In genomic region chr17:1391577-1391976, GRCh38 we compare ENCODE assay signal across 13 cellular contexts. TPM values are rescaled to one million over a fixed set of nuclear protein-coding genes. Genes with fewer than 3 reads are reported as not detected.
DNase-seq lines count a peak whose midpoint lies in the region; ATAC-seq, FAIRE-seq and TF ChIP-seq lines count a peak whose summit lies in the region.
"Had no signal": no experiment of that assay in that cellular context is flagged by ENCODE, and none has a peak within 500 bp of the region (broad histone marks: within the 10 kb centered on the region; RNA-seq: fewer than 3 reads in every experiment).

No MANE protein-coding gene starts in this region.

- 82 to 88% methylated on average over 9 of the region's 9 CpGs for WGBS in heart right ventricle, 2 donors
- 90% methylated on average over 9 of the region's 9 CpGs for WGBS in GM12878 (ENCODE audit: insufficient coverage, insufficient replicate concordance, low lambda C conversion rate, missing lambda C conversion rate)

- H3K4me3 ChIP-seq in heart right ventricle: peak overlapping the region in 2 of 10 donors; percentile 1 to 2
- peak overlapping the region; percentile 5; the same call in 1 of the 2 replicates for H3K4me3 ChIP-seq in GM12878
- no peak overlapping the region for H3K4me3 ChIP-seq in upper lobe of right lung

- no peaks in the 10 kb centered on the region for H3K27me3 ChIP-seq in heart right ventricle
- H3K27me3 ChIP-seq in GM12878 (replicated peaks in 1 of 2; ENCODE audit: control insufficient read depth in 2 of 2, insufficient read depth in 2 of 2, low read length in 1 of 2): no peaks in the 10 kb centered on the region
- H3K27me3 ChIP-seq in upper lobe of right lung: no peaks in the 10 kb centered on the region

- peaks cover 37 to 38% of the 10 kb centered on the region in 2 donors for H3K4me1 Mint-ChIP-seq in natural killer cell treated with Interleukin-12 subunit alpha and Interleukin-12 subunit beta and Interleukin-15 and Interleukin-18, amount 100 ng/mL, for 72 hours (ENCODE audit: low read depth in 2 of 2)

- SMC1A ChIA-PET in GM12878 (lab: Charles Lee; ENCODE audit: uncharacterized antibody, unreplicated experiment): interaction anchor here (1.3 to 6.9 kb wide), 6 partner anchors 13 to 164 kb away, joined by 4 to 61 read pairs (median 10); partner anchors contain the start of gene INPP5K

- TF ChIP-seq EP300 in GM12878 (IDR thresholded peaks at IDR 0.05; ENCODE audit: borderline replicate concordance in 1 of 2, control insufficient read depth in 1 of 2, low read depth in 2 of 2, low read length in 2 of 2): no peak

- DNase-seq in heart right ventricle (no peak), Right ventricle myocardium superior (no peak), GM12878 (ENCODE audit: low read depth, low spot score) (no peak), upper lobe of right lung (peak; percentile 27), NCI-H1092 (lab: John Stamatoyannopoulos, UW) (no peak), erythroblast (lab: John Stamatoyannopoulos, UW) (no peak)
- DNase-seq in natural killer cell treated with Interleukin-12 subunit alpha and Interleukin-12 subunit beta and Interleukin-15 and Interleukin-18, amount 100 ng/mL, for 72 hours (ENCODE audit: low spot score): no peak
- DNase-seq: activated CD4-positive, alpha-beta T cell treated with anti-CD3 and anti-CD28 coated beads, Interleukin-2, amount 50 U/mL, for 48 hours; activated naive CD4-positive, alpha-beta T cell treated with Interleukin-2 at 50 U/mL for 16 hours; NCI-H146; NCI-H510A had no signal

- no peaks in the 10 kb centered on the region for H3K27me3 Mint-ChIP-seq in natural killer cell treated with Interleukin-12 subunit alpha and Interleukin-12 subunit beta and Interleukin-15 and Interleukin-18, amount 100 ng/mL, for 72 hours

- no peak overlapping the region for H3K4me2 ChIP-seq in GM12878 (ENCODE audit: control insufficient read depth, insufficient read depth)

- H3K9ac ChIP-seq in GM12878 (ENCODE audit: control insufficient read depth, insufficient read depth, low read length): no peak overlapping the region

- no peak overlapping the region for H3K4me3 Mint-ChIP-seq in natural killer cell treated with Interleukin-12 subunit alpha and Interleukin-12 subunit beta and Interleukin-15 and Interleukin-18, amount 100 ng/mL, for 72 hours

- H3K27ac ChIP-seq in heart right ventricle: peak overlapping the region; percentile 16 to 81 (median 61)
- no peak overlapping the region for H3K27ac ChIP-seq in GM12878 (ENCODE audit: control insufficient read depth, insufficient read depth)
- H3K27ac ChIP-seq in upper lobe of right lung: no peak overlapping the region

- POLR2A ChIA-PET in GM12878 (lab: Charles Lee): interaction anchor here (0.6 to 3.9 kb wide), 5 partner anchors 12 to 243 kb away, joined by 3 to 28 read pairs (median 12); no protein-coding TSS in a partner anchor

- TF ChIP-seq POLR2A in GM12878 (IDR thresholded peaks at IDR 0.05; ENCODE audit: low read depth, low read length): no peak
- TF ChIP-seq POLR2A in erythroblast (IDR thresholded peaks at IDR 0.05; ENCODE audit: low read length): no peak

- in situ Hi-C loops in GM12878 (cut with MboI): no loop called here

- RAD21 ChIA-PET in GM12878 (lab: Charles Lee; ENCODE audit: unreplicated experiment): interaction anchor here (0.8 to 5.2 kb wide), 5 partner anchors 13 to 124 kb away, joined by 3 to 27 read pairs (median 7); partner anchors contain the start of gene INPP5K

- no peak for TF ChIP-seq RAD21 in GM12878 (IDR thresholded peaks at IDR 0.05; ENCODE audit: insufficient read depth, low read depth, low read length)

- no peaks in the 10 kb centered on the region for H3K9me3 Mint-ChIP-seq in natural killer cell treated with Interleukin-12 subunit alpha and Interleukin-12 subunit beta and Interleukin-15 and Interleukin-18, amount 100 ng/mL, for 72 hours

- H3K4me1 ChIP-seq in heart right ventricle (peaks cover 26 to 100% (median 98%) of the 10 kb centered on the region in 9 donors), GM12878 (ENCODE audit: control insufficient read depth, insufficient read depth, low read length) (no peaks in the 10 kb centered on the region; the same call in 1 of the 2 replicates), upper lobe of right lung (peaks cover 71% of the 10 kb centered on the region)

- H4K20me1 ChIP-seq in GM12878 (ENCODE audit: control insufficient read depth, insufficient read depth): peaks cover 7% of the 10 kb centered on the region; the same call in 1 of the 2 replicates

- H3K36me3 ChIP-seq in heart right ventricle (peaks cover 0 to 24% (median 0%) of the 10 kb centered on the region in 9 donors), GM12878 (ENCODE audit: control insufficient read depth in 2 of 2, insufficient read depth in 2 of 2, low read length in 1 of 2) (peaks cover 0 to 16% of the 10 kb centered on the region in 2 experiments; a peak in 3 of 4 replicates), upper lobe of right lung (no peaks in the 10 kb centered on the region)

- H3K9me3 ChIP-seq in heart right ventricle (no peaks in the 10 kb centered on the region), GM12878 (replicated peaks; ENCODE audit: control insufficient read depth, insufficient read depth, low read length) (no peaks in the 10 kb centered on the region), upper lobe of right lung (no peaks in the 10 kb centered on the region)

- ATAC-seq in heart right ventricle: no peak
- ATAC-seq in Right ventricle myocardium superior (ENCODE audit: poor library complexity): no peak
- no peak for ATAC-seq in GM12878
- no peak for ATAC-seq in natural killer cell treated with Interleukin-12 subunit alpha and Interleukin-12 subunit beta and Interleukin-15 and Interleukin-18, amount 100 ng/mL, for 72 hours
- no peak for ATAC-seq in upper lobe of right lung
- ATAC-seq in GM21390 (IDR thresholded peaks at IDR 0.05; ENCODE audit: unreplicated experiment): no peak

- H3K79me2 ChIP-seq in GM12878 (ENCODE audit: control insufficient read depth, insufficient read depth, low read length): peaks cover 96% of the 10 kb centered on the region

- H2AFZ ChIP-seq in GM12878 (ENCODE audit: control insufficient read depth, low read depth, low read length): no peak overlapping the region

- TF ChIP-seq CTCF in heart right ventricle (IDR thresholded peaks at IDR 0.05) (no peak), GM12878 (IDR thresholded peaks at IDR 0.05 in 2 of 3, conservative IDR thresholded peaks at IDR 0.05 in 1 of 3; ENCODE audit: control insufficient read depth in 2 of 3, extremely low read depth in 1 of 3, insufficient read depth in 1 of 3, low read depth in 3 of 3, low read length in 3 of 3) (no peak), upper lobe of right lung (IDR thresholded peaks at IDR 0.05) (no peak)

- H3K27ac Mint-ChIP-seq in natural killer cell treated with Interleukin-12 subunit alpha and Interleukin-12 subunit beta and Interleukin-15 and Interleukin-18, amount 100 ng/mL, for 72 hours: peak overlapping the region; percentile 61 to 89

- H3K36me3 Mint-ChIP-seq in natural killer cell treated with Interleukin-12 subunit alpha and Interleukin-12 subunit beta and Interleukin-15 and Interleukin-18, amount 100 ng/mL, for 72 hours: no peaks in the 10 kb centered on the region

- no peak for FAIRE-seq in GM12878 (lab: Jason Lieb, UNC)
- FAIRE-seq: RCC 7860 had no signal

- intact Hi-C loops in heart right ventricle (cut with DNase I): loop anchor here in 1 of 10 donors (10.0 kb wide), 1 partner anchor 63 kb away; the partner anchor contains the start of gene CRK
- intact Hi-C loops in Right ventricle myocardium superior (cut with DNase I): no loop called here
- intact Hi-C loops in GM12878 (cut with micrococcal nuclease; ENCODE audit: unreplicated experiment): no loop called here
- intact Hi-C loops in upper lobe of right lung (cut with DNase I): no loop called here

- CTCF ChIA-PET in GM12878 (lab: Yijun Ruan, JAX): interaction anchor here (1.2 to 5.9 kb wide), 7 partner anchors 8 to 124 kb away, joined by 3 to 61 read pairs (median 7); partner anchors contain the start of gene INPP5K

- no TSS peak for BruUV-seq in GM12878 (replicated peaks; lab: Mats Ljungman, UMichigan)

TF ChIP-seq in GM12878, 131 proteins besides CTCF, POLR2A, EP300 and RAD21:
- TF ChIP-seq BRCA1 (IDR thresholded peaks at IDR 0.05; ENCODE audit: low read depth, low read length): no peak
- no peak for TF ChIP-seq LARP7 (IDR thresholded peaks at IDR 0.05)
- no peak for TF ChIP-seq WRNIP1 (IDR thresholded peaks at IDR 0.05; ENCODE audit: borderline replicate concordance, low read depth, low read length)
- no peak for TF ChIP-seq CHD2 (IDR thresholded peaks at IDR 0.05; ENCODE audit: borderline replicate concordance, low read depth, low read length)
- no peak for TF ChIP-seq RUNX3 (IDR thresholded peaks at IDR 0.05; ENCODE audit: low read length)
TF ChIP-seq in GM12878: peak in this region for 0.

RNA-seq across cellular contexts. Expression of gene YWHAE, which starts 8.4 kb away (rescaled TPM):
- 100 to 1,000 TPM; 600 to 791 (median 620) TPM for total RNA-seq in heart right ventricle
- 100 to 1,000 TPM; 478 to 505 TPM for polyA plus RNA-seq in heart right ventricle
- 613 TPM for total RNA-seq in Right ventricle myocardium superior
- total RNA-seq in GM12878 (2013; cell fraction: nucleolus; rRNA removed): 188 and 201 TPM in 2 replicates
- total RNA-seq in GM12878 (2014; rRNA removed): 189 and 192 TPM in 2 replicates
- 250 and 257 TPM in 2 replicates for total RNA-seq in GM12878 (2014; rRNA removed; fragmentation: Illumina TruSeq; extraction: Trizol)
- 452 and 460 TPM in 2 replicates for total RNA-seq in GM12878 (2021)
- 194 TPM for polyA plus RNA-seq in GM12878 (2011; ENCODE audit: low read depth)
- polyA plus RNA-seq in GM12878 (2011; rRNA removed): 651 and 809 TPM in 2 replicates
- 448 and 455 TPM in 2 replicates for polyA plus RNA-seq in GM12878 (2011; cell fraction: cytosol; rRNA removed)
- 177 and 272 TPM in 2 replicates for polyA plus RNA-seq in GM12878 (2011; cell fraction: nucleus; rRNA removed)
- polyA plus RNA-seq in GM12878 (2012): 300 and 352 TPM in 2 replicates
- polyA plus RNA-seq in GM12878 (2014; fragmentation: Illumina TruSeq; extraction: Trizol): 487 and 489 TPM in 2 replicates
- 100 to 1,000 TPM; 369 to 425 TPM for polyA plus RNA-seq in GM12878 (2014; fragmentation: Nextera tagmentation; extraction: Ambion mirVana)
- polyA plus RNA-seq in GM12878 (2014; rRNA removed): 427 and 526 TPM in 2 replicates
- polyA plus RNA-seq in GM12878 (2016; fragmentation: Nextera tagmentation; extraction: Ambion mirVana): 100 to 1,000 TPM; 611 to 616 TPM
- polyA minus RNA-seq in GM12878 (2011; rRNA and poly(A)+ RNA removed): 509 and 565 TPM in 2 replicates
- 285 and 303 TPM in 2 replicates for polyA minus RNA-seq in GM12878 (2011; cell fraction: cytosol; rRNA and poly(A)+ RNA removed)
- 71.7 and 98.4 TPM in 2 replicates for polyA minus RNA-seq in GM12878 (2011; cell fraction: nucleus; rRNA and poly(A)+ RNA removed)
- 100 to 1,000 TPM; 365 to 407 TPM for total RNA-seq in natural killer cell treated with Interleukin-12 subunit alpha and Interleukin-12 subunit beta and Interleukin-15 and Interleukin-18, amount 100 ng/mL, for 72 hours
- 393 TPM for total RNA-seq in upper lobe of right lung

Comparison
In these comparisons a context has a peak if more than half of its experiments do, and no peak if none do; other contexts are left out.
1. H3K27ac ChIP-seq: peak in heart right ventricle (10 of 10); none in GM12878 (single experiment) and upper lobe of right lung (single experiment).